24 cellular contexts compared by ENCODE assay signal in the genomic region with DNA sequence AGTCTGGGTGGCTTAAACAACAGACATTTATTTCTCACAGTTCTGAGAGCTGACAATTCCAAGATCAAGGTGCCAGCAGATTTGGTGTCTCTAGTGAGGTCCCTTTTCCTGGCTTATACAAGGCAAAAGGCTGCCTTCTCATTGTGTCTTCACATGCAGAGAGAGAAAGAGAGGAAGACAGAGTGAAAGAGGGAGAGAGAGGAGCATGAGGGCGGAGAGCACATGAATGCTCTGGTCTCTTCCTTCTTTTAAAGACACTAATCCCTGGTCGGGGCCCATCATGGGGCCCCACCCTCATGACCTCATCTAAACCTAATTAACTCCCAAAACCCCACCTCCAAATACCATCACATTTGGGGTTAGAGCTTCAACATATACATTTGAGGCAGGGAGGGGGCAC.
"Had no signal": no experiment of that assay in that cellular context is flagged by ENCODE, and none has a peak within 500 bp of the region (broad histone marks: within the 10 kb centered on the region; RNA-seq: fewer than 3 reads in every experiment).

No MANE protein-coding gene starts in this region.

- H3K36me3 Mint-ChIP-seq: activated CD4-positive, alpha-beta memory T cell treated with anti-CD3 and anti-CD28 coated beads for 36 hours had no signal

- H3K9me3 Mint-ChIP-seq: activated CD4-positive, alpha-beta memory T cell treated with anti-CD3 and anti-CD28 coated beads for 36 hours; activated CD4-positive, alpha-beta T cell treated with anti-CD3 and anti-CD28 coated beads, Interleukin-2, amount 10 ng/mL, durations not matched to agents 24 days and 14 days; activated T-cell treated with anti-CD3 and anti-CD28 coated beads, Interleukin-2, amount 50 U/mL, for 24 hours; nephron; T-helper 2 cell treated with Interferon-gamma antibody and Interleukin-4, amounts not matched to agents 5 μg/mL and 100 μg/mL, for 36 hours had no signal

- DNase-seq: activated CD4-positive, alpha-beta memory T cell treated with anti-CD3 and anti-CD28 coated beads for 36 hours; activated CD4-positive, alpha-beta T cell treated with anti-CD3 and anti-CD28 coated beads, Interleukin-2, amount 10 ng/mL, durations not matched to agents 24 days and 14 days; activated CD8-positive, alpha-beta memory T cell treated with anti-CD3 and anti-CD28 coated beads, Interleukin-2, amount 50 U/mL, for 48 hours; activated gamma-delta T cell treated with Interleukin-2 at 50 U/mL for 16 hours; activated naive CD4-positive, alpha-beta T cell treated with anti-CD3 and anti-CD28 coated beads, Interleukin-2, amount 50 U/mL, for 16 hours; activated T-cell treated with anti-CD3 and anti-CD28 coated beads, Interleukin-2, amount 50 U/mL, for 24 hours; amniotic stem cell; brain microvascular endothelial cell; foreskin fibroblast; heart left ventricle; left ventricle myocardium inferior; nucleus accumbens; stimulated activated CD4-positive, alpha-beta T cell treated with anti-CD3 and anti-CD28 coated beads, Interleukin-15, amount 100 ng/mL, for 24 hours; stimulated activated CD4-positive, alpha-beta T cell treated with anti-CD3 and anti-CD28 coated beads, Interleukin-2, amount 100 ng/mL, for 24 hours; stimulated activated naive CD4-positive, alpha-beta T cell; T-helper 1 cell; tibial artery; upper lobe of right lung had no signal

- H3K9me3 ChIP-seq: heart left ventricle, left ventricle myocardium inferior, right atrium auricular region, suprapubic skin, tibial artery, upper lobe of right lung had no signal

- H3K4me3 Mint-ChIP-seq: activated CD4-positive, alpha-beta memory T cell treated with anti-CD3 and anti-CD28 coated beads for 36 hours; activated CD4-positive, alpha-beta T cell treated with anti-CD3 and anti-CD28 coated beads, Interleukin-2, amount 10 ng/mL, durations not matched to agents 24 days and 14 days; activated T-cell treated with anti-CD3 and anti-CD28 coated beads, Interleukin-2, amount 50 U/mL, for 24 hours; nephron; T-helper 2 cell treated with Interferon-gamma antibody and Interleukin-4, amounts not matched to agents 5 μg/mL and 100 μg/mL, for 36 hours had no signal

- H3K36me3 ChIP-seq: brain microvascular endothelial cell, heart left ventricle, left ventricle myocardium inferior, right atrium auricular region, suprapubic skin, tibial artery, upper lobe of right lung had no signal

- H3K27me3 Mint-ChIP-seq: activated CD4-positive, alpha-beta memory T cell treated with anti-CD3 and anti-CD28 coated beads for 36 hours had no signal

- H3K4me3 ChIP-seq: heart left ventricle, left ventricle myocardium inferior, lung, right atrium auricular region, suprapubic skin, tibial artery, upper lobe of right lung had no signal

- H3K27ac ChIP-seq: brain microvascular endothelial cell, heart left ventricle, left ventricle myocardium inferior, parathyroid adenoma, right atrium auricular region, suprapubic skin, tibial artery, upper lobe of right lung had no signal

- H3K27ac Mint-ChIP-seq: activated CD4-positive, alpha-beta memory T cell treated with anti-CD3 and anti-CD28 coated beads for 36 hours; activated CD4-positive, alpha-beta T cell treated with anti-CD3 and anti-CD28 coated beads, Interleukin-2, amount 10 ng/mL, durations not matched to agents 24 days and 14 days; activated T-cell treated with anti-CD3 and anti-CD28 coated beads, Interleukin-2, amount 50 U/mL, for 24 hours; T-helper 2 cell treated with Interferon-gamma antibody and Interleukin-4, amounts not matched to agents 5 μg/mL and 100 μg/mL, for 36 hours had no signal

- H3K4me1 ChIP-seq: heart left ventricle, left ventricle myocardium inferior, parathyroid adenoma, right atrium auricular region, suprapubic skin, tibial artery, upper lobe of right lung had no signal

- H3K4me1 Mint-ChIP-seq: activated CD4-positive, alpha-beta T cell treated with anti-CD3 and anti-CD28 coated beads, Interleukin-2, amount 10 ng/mL, durations not matched to agents 24 days and 14 days; nephron had no signal

- H3K27me3 ChIP-seq: brain microvascular endothelial cell, heart left ventricle, right atrium auricular region, suprapubic skin, tibial artery, upper lobe of right lung had no signal
